Comparison of ENCODE assay signal across 7 cellular contexts in the genomic region with DNA sequence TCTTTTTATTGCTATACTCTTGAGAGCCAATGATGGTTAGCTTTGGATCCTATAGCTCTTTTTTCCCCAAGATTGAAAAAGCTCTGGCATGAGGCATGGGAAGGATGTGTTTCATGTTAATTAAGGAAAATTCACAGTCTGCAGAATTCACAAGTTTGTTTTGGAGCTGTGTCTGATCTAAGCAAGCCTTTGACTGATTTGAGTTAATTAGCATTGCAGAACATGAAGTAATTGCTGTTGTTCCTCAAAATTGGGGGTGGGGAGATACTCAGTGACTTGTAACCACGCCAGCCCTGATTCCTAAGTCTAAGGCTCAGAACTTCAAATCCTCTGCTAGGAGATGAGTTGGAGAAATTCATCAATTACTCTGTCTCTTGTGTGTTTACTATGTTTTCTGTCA.
"Had no signal": no experiment of that assay in that cellular context is flagged by ENCODE, and none has a peak within 500 bp of the region (broad histone marks: within the 10 kb centered on the region; RNA-seq: fewer than 3 reads in every experiment).

No MANE protein-coding gene starts in this region.

- H2AFZ ChIP-seq: GM23248 had no signal

- H3K4me3 Mint-ChIP-seq: H9, IgD-negative memory B cell had no signal

- H3K27ac ChIP-seq: GM23248, HL-60 had no signal

- H3K27me3 Mint-ChIP-seq: IgD-negative memory B cell had no signal

- H3K4me3 ChIP-seq: GM23248 had no signal

- ATAC-seq: HepG2 had no signal

- H3K4me1 Mint-ChIP-seq: IgD-negative memory B cell had no signal

- DNase-seq: GM23248, H9, HCEC 1CT, KBM-7 had no signal

- H3K27ac Mint-ChIP-seq: H9, IgD-negative memory B cell had no signal
